Comparison of ENCODE assay signal across 1 cellular context in genomic region chr6:157186785-157187181, GRCh38.
TF ChIP-seq lines count a peak whose summit lies in the region.

No MANE protein-coding gene starts in this region.

TF ChIP-seq in HepG2, 621 proteins besides CTCF, POLR2A, EP300 and RAD21 (continued from another document):
- TF ChIP-seq, protein P1, sequence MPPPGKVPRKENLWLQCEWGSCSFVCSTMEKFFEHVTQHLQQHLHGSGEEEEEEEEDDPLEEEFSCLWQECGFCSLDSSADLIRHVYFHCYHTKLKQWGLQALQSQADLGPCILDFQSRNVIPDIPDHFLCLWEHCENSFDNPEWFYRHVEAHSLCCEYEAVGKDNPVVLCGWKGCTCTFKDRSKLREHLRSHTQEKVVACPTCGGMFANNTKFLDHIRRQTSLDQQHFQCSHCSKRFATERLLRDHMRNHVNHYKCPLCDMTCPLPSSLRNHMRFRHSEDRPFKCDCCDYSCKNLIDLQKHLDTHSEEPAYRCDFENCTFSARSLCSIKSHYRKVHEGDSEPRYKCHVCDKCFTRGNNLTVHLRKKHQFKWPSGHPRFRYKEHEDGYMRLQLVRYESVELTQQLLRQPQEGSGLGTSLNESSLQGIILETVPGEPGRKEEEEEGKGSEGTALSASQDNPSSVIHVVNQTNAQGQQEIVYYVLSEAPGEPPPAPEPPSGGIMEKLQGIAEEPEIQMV (CRISPR knock-in tag; IDR thresholded peaks at IDR 0.05; ENCODE audit: low read depth): no peak
- no peak for TF ChIP-seq GATAD2A (CRISPR knock-in tag; IDR thresholded peaks at IDR 0.05)
- TF ChIP-seq RBFOX2 (IDR thresholded peaks at IDR 0.05; ENCODE audit: low read depth, low read length): no peak
- TF ChIP-seq ZFYVE20 (CRISPR knock-in tag; IDR thresholded peaks at IDR 0.05; ENCODE audit: borderline replicate concordance, low read depth): no peak
- no peak for TF ChIP-seq POGZ (CRISPR knock-in tag; IDR thresholded peaks at IDR 0.05)
- TF ChIP-seq SMC3 (IDR thresholded peaks at IDR 0.05; ENCODE audit: low read length): no peak
- no peak for TF ChIP-seq ZNF496 (CRISPR knock-in tag; IDR thresholded peaks at IDR 0.05; ENCODE audit: insufficient replicate concordance)
- no peak for TF ChIP-seq WIZ (CRISPR knock-in tag; IDR thresholded peaks at IDR 0.05)
- no peak for TF ChIP-seq CCDC6 (CRISPR knock-in tag; IDR thresholded peaks at IDR 0.05)
- no peak for TF ChIP-seq ZNF180 (CRISPR knock-in tag; IDR thresholded peaks at IDR 0.05; ENCODE audit: borderline replicate concordance, low read depth)
